Comparison of ENCODE assay signal across 2 cellular contexts in genomic region chr6:149213829-149214228, GRCh38.
TF ChIP-seq lines count a peak whose summit lies in the region.

No MANE protein-coding gene starts in this region.

TF ChIP-seq in IMR-90, 13 proteins besides CTCF, POLR2A, EP300 and RAD21:
- TF ChIP-seq USF2 (IDR thresholded peaks at IDR 0.05; ENCODE audit: low read depth, low read length) (peak; percentile 51; the same call in 1 of the 2 replicates), MXI1 (IDR thresholded peaks at IDR 0.05; ENCODE audit: borderline replicate concordance, low read depth, low read length) (no peak), CHD1 (IDR thresholded peaks at IDR 0.05; ENCODE audit: low read depth, low read length) (no peak), SMC3 (IDR thresholded peaks at IDR 0.05; ENCODE audit: low read depth, low read length) (no peak), CEBPB (IDR thresholded peaks at IDR 0.05; ENCODE audit: low read depth, low read length) (peak; percentile 85), MAFK (IDR thresholded peaks at IDR 0.05; ENCODE audit: low read depth, low read length) (no peak), ELK1 (IDR thresholded peaks at IDR 0.05; ENCODE audit: borderline replicate concordance, low read depth, low read length) (no peak), RFX5 (IDR thresholded peaks at IDR 0.05; ENCODE audit: low read depth, low read length) (no peak), NFE2L2 (IDR thresholded peaks at IDR 0.05; ENCODE audit: low read depth, low read length) (no peak), BHLHE40 (IDR thresholded peaks at IDR 0.05; ENCODE audit: low read depth, low read length) (peak; percentile 84), RCOR1 (IDR thresholded peaks at IDR 0.05; ENCODE audit: insufficient replicate concordance, low read length) (no peak), FOS (IDR thresholded peaks at IDR 0.05; ENCODE audit: low read depth, low read length) (peak; percentile 42), MAZ (IDR thresholded peaks at IDR 0.05; ENCODE audit: borderline replicate concordance, low read depth, low read length) (no peak)

TF ChIP-seq in K562, 482 proteins besides CTCF, POLR2A, EP300 and RAD21:
- TF ChIP-seq FOXA3 (CRISPR knock-in tag; conservative IDR thresholded peaks at IDR 0.05 in 1 of 2, IDR thresholded peaks at IDR 0.05 in 1 of 2) (0 out of 4 replicates have a peak, but pooled peaks of 1 of the 2 experiments have one; percentile 8), FOSL1 (tag; conservative IDR thresholded peaks at IDR 0.05) (peak; percentile 50), DACH1 (IDR thresholded peaks at IDR 0.05; ENCODE audit: partially characterized antibody) (no peak), ESRRB (CRISPR knock-in tag; IDR thresholded peaks at IDR 0.05; ENCODE audit: borderline replicate concordance) (no peak), PBX2 (CRISPR knock-in tag; IDR thresholded peaks at IDR 0.05; ENCODE audit: low read depth) (no peak), PBX2 (tag; conservative IDR thresholded peaks at IDR 0.05; ENCODE audit: low read depth) (0 out of 2 replicates have a peak, but pooled peaks have one; percentile 0), RCOR1 (IDR thresholded peaks at IDR 0.05; ENCODE audit: borderline replicate concordance in 1 of 2, low read depth in 2 of 2, low read length in 2 of 2) (peak in 1 of 2 experiments; percentile 40; a peak in 1 of 4 replicates), KDM1A (IDR thresholded peaks at IDR 0.05) (peak; percentile 35 to 46; a peak in 2 of 4 replicates), TFE3 (CRISPR knock-in tag; IDR thresholded peaks at IDR 0.05) (peak; percentile 32)
TF ChIP-seq in K562: peak in this region for 6.
